Comparison of ENCODE assay signal across 19 cellular contexts in genomic region chr3:72441284-72441994, GRCh38. TPM values are rescaled to one million over a fixed set of nuclear protein-coding genes. Genes with fewer than 3 reads are reported as not detected.
DNase-seq lines count a peak whose midpoint lies in the region; ATAC-seq and TF ChIP-seq lines count a peak whose summit lies in the region.
"Had no signal": no experiment of that assay in that cellular context is flagged by ENCODE, and none has a peak within 500 bp of the region (broad histone marks: within the 10 kb centered on the region; RNA-seq: fewer than 3 reads in every experiment).

No MANE protein-coding gene starts in this region.

- H3K27ac ChIP-seq in prostate gland (no peak overlapping the region), upper lobe of right lung (no peak overlapping the region)
- H3K27ac ChIP-seq: A549, epithelial cell of prostate, SJSA1, tibial artery had no signal

- no peaks in the 10 kb centered on the region for H3K27me3 Mint-ChIP-seq in activated CD8-positive, alpha-beta T cell treated with anti-CD3 and anti-CD28 coated beads for 36 hours
- H3K27me3 Mint-ChIP-seq in activated CD8-positive, alpha-beta T cell treated with anti-CD3 and anti-CD28 coated beads, Interleukin-2, amount 10 ng/mL, durations not matched to agents 7 days and 5 days (ENCODE audit: low read depth), result no peaks in the 10 kb centered on the region
- H3K27me3 Mint-ChIP-seq: activated naive CD8-positive, alpha-beta T cell treated with anti-CD3 and anti-CD28 coated beads, Interleukin-2, amount 10 ng/mL, durations not matched to agents 7 days and 5 days; memory B cell had no signal

- peak overlapping the region; percentile 47 for H3K27ac Mint-ChIP-seq in activated CD8-positive, alpha-beta T cell treated with anti-CD3 and anti-CD28 coated beads for 36 hours
- H3K27ac Mint-ChIP-seq in activated CD8-positive, alpha-beta T cell treated with anti-CD3 and anti-CD28 coated beads, Interleukin-2, amount 10 ng/mL, durations not matched to agents 7 days and 5 days, result no peak overlapping the region
- H3K27ac Mint-ChIP-seq: activated naive CD8-positive, alpha-beta T cell treated with anti-CD3 and anti-CD28 coated beads, Interleukin-2, amount 10 ng/mL, durations not matched to agents 7 days and 5 days; memory B cell had no signal

- no peaks in the 10 kb centered on the region for H3K27me3 ChIP-seq in prostate gland (replicated peaks; ENCODE audit: insufficient read depth)
- no peaks in the 10 kb centered on the region for H3K27me3 ChIP-seq in upper lobe of right lung
- H3K27me3 ChIP-seq: SJSA1, tibial artery had no signal

- CTCF ChIA-PET in activated CD8-positive, alpha-beta T cell treated with anti-CD3 and anti-CD28 coated beads for 36 hours (lab: Charles Lee), result interaction anchor here (0.8 to 1.9 kb wide), 5 partner anchors 15 to 380 kb away, joined by 3 to 5 read pairs (median 3); no protein-coding TSS in a partner anchor
- CTCF ChIA-PET in activated CD8-positive, alpha-beta T cell treated with anti-CD3 and anti-CD28 coated beads, Interleukin-2, amount 10 ng/mL, durations not matched to agents 7 days and 5 days (lab: Charles Lee), result interaction anchor here (0.9 to 1.7 kb wide), 5 partner anchors 10 to 380 kb away, joined by 3 to 4 read pairs (median 3); no protein-coding TSS in a partner anchor

- no peak overlapping the region for H3K4me3 Mint-ChIP-seq in activated CD8-positive, alpha-beta T cell treated with anti-CD3 and anti-CD28 coated beads for 36 hours
- no peak overlapping the region for H3K4me3 Mint-ChIP-seq in activated CD8-positive, alpha-beta T cell treated with anti-CD3 and anti-CD28 coated beads, Interleukin-2, amount 10 ng/mL, durations not matched to agents 7 days and 5 days
- H3K4me3 Mint-ChIP-seq: immature natural killer cell, memory B cell had no signal

- H3K36me3 ChIP-seq in prostate gland, result no peaks in the 10 kb centered on the region
- H3K36me3 ChIP-seq in upper lobe of right lung, result no peaks in the 10 kb centered on the region

- TF ChIP-seq POLR2A in prostate gland (IDR thresholded peaks at IDR 0.05), result no peak

- no peak for TF ChIP-seq CTCF in activated CD8-positive, alpha-beta T cell treated with anti-CD3 and anti-CD28 coated beads for 36 hours (IDR thresholded peaks at IDR 0.05)
- no peak for TF ChIP-seq CTCF in prostate gland (IDR thresholded peaks at IDR 0.05)
- TF ChIP-seq CTCF in upper lobe of right lung (IDR thresholded peaks at IDR 0.05), result no peak

- H3K4me3 ChIP-seq in prostate gland, result no peak overlapping the region
- H3K4me3 ChIP-seq in upper lobe of right lung, result no peak overlapping the region
- H3K4me3 ChIP-seq: A549, SJSA1, tibial artery had no signal

- ATAC-seq in activated CD8-positive, alpha-beta T cell treated with anti-CD3 and anti-CD28 coated beads for 36 hours, result no peak
- ATAC-seq in activated CD8-positive, alpha-beta T cell treated with anti-CD3 and anti-CD28 coated beads, Interleukin-2, amount 10 ng/mL, durations not matched to agents 7 days and 5 days, result no peak
- no peak for ATAC-seq in HG02840 (IDR thresholded peaks at IDR 0.05; ENCODE audit: low FRiP score, unreplicated experiment)
- ATAC-seq in upper lobe of right lung, result no peak
- no peak for ATAC-seq in GM18858 (IDR thresholded peaks at IDR 0.05; ENCODE audit: unreplicated experiment)
- ATAC-seq: A549 had no signal

- POLR2A ChIA-PET in activated CD8-positive, alpha-beta T cell treated with anti-CD3 and anti-CD28 coated beads for 36 hours (lab: Charles Lee), result interaction anchor here (0.9 to 1.2 kb wide), 2 partner anchors 13 kb away, joined by 3 to 5 read pairs; no protein-coding TSS in a partner anchor
- POLR2A ChIA-PET in activated CD8-positive, alpha-beta T cell treated with anti-CD3 and anti-CD28 coated beads, Interleukin-2, amount 10 ng/mL, durations not matched to agents 7 days and 5 days (lab: Charles Lee), result interaction anchor here (1.0 kb wide), 1 partner anchor 404 kb away, joined by 3 read pairs; no protein-coding TSS in a partner anchor

- peaks cover 87% of the 10 kb centered on the region for H3K4me1 Mint-ChIP-seq in activated CD8-positive, alpha-beta T cell treated with anti-CD3 and anti-CD28 coated beads for 36 hours (ENCODE audit: low read depth)
- H3K4me1 Mint-ChIP-seq in activated CD8-positive, alpha-beta T cell treated with anti-CD3 and anti-CD28 coated beads, Interleukin-2, amount 10 ng/mL, durations not matched to agents 7 days and 5 days (ENCODE audit: low read depth), result peaks cover 81% of the 10 kb centered on the region

- peaks cover 78% of the 10 kb centered on the region for H3K36me3 Mint-ChIP-seq in activated CD8-positive, alpha-beta T cell treated with anti-CD3 and anti-CD28 coated beads for 36 hours (ENCODE audit: low read depth)
- peaks cover 62% of the 10 kb centered on the region for H3K36me3 Mint-ChIP-seq in activated CD8-positive, alpha-beta T cell treated with anti-CD3 and anti-CD28 coated beads, Interleukin-2, amount 10 ng/mL, durations not matched to agents 7 days and 5 days (ENCODE audit: low read depth)

- no peaks in the 10 kb centered on the region for H3K9me3 Mint-ChIP-seq in activated CD8-positive, alpha-beta T cell treated with anti-CD3 and anti-CD28 coated beads for 36 hours
- H3K9me3 Mint-ChIP-seq in activated CD8-positive, alpha-beta T cell treated with anti-CD3 and anti-CD28 coated beads, Interleukin-2, amount 10 ng/mL, durations not matched to agents 7 days and 5 days (ENCODE audit: insufficient read depth), result no peaks in the 10 kb centered on the region
- H3K9me3 Mint-ChIP-seq: immature natural killer cell had no signal

- 60% methylated on average over 5 of the region's 5 CpGs for WGBS in prostate gland

- intact Hi-C loops in activated CD8-positive, alpha-beta T cell treated with anti-CD3 and anti-CD28 coated beads for 36 hours (cut with micrococcal nuclease), result loop anchor here (5.0 kb wide), 1 partner anchor 64 kb away; no protein-coding TSS in a partner anchor
- intact Hi-C loops in prostate gland (cut with DNase I), result loop anchor here (10.0 kb wide), 5 partner anchors 97 to 487 kb away; no protein-coding TSS in a partner anchor
- intact Hi-C loops in upper lobe of right lung (cut with DNase I), result no loop called here

- H3K9me3 ChIP-seq in prostate gland (no peaks in the 10 kb centered on the region), upper lobe of right lung (no peaks in the 10 kb centered on the region)
- H3K9me3 ChIP-seq: A549, SJSA1, tibial artery had no signal

- H3K4me1 ChIP-seq in prostate gland (replicated peaks), result peaks cover 14% of the 10 kb centered on the region
- H3K4me1 ChIP-seq in upper lobe of right lung, result peaks cover 49% of the 10 kb centered on the region

- no peak for DNase-seq in activated CD8-positive, alpha-beta T cell treated with anti-CD3 and anti-CD28 coated beads for 36 hours
- DNase-seq in activated CD8-positive, alpha-beta T cell treated with anti-CD3 and anti-CD28 coated beads, Interleukin-2, amount 10 ng/mL, durations not matched to agents 7 days and 5 days, result no peak
- DNase-seq in OCI-M1 (lab: John Stamatoyannopoulos, UW) (peak; percentile 23), dermis blood vessel endothelial cell (peak; percentile 49), prostate gland (ENCODE audit: low spot score) (peak; percentile 19), upper lobe of right lung (no peak)
- DNase-seq: activated naive CD8-positive, alpha-beta T cell treated with anti-CD3 and anti-CD28 coated beads, Interleukin-2, amount 10 ng/mL, durations not matched to agents 7 days and 5 days; CD4-positive, alpha-beta memory T cell; immature natural killer cell; NCI-H1694; stimulated activated CD4-positive, alpha-beta T cell treated with anti-CD3 and anti-CD28 coated beads, Interleukin-4, amount 100 ng/mL, for 1 hour; stimulated activated CD8-positive, alpha-beta memory T cell treated with anti-CD3 and anti-CD28 coated beads, Interleukin-4, amount 100 ng/mL, for 48 hours; tibial artery had no signal

RNA-seq across cellular contexts. Expression of gene RYBP, which starts 5.0 kb away (rescaled TPM):
- total RNA-seq in activated CD8-positive, alpha-beta T cell treated with anti-CD3 and anti-CD28 coated beads for 36 hours, result 10 to 100 TPM; 19.1 to 19.4 TPM
- 1 to 10 TPM; 9.1 to 9.3 TPM for total RNA-seq in activated CD8-positive, alpha-beta T cell treated with anti-CD3 and anti-CD28 coated beads, Interleukin-2, amount 10 ng/mL, durations not matched to agents 7 days and 5 days
- total RNA-seq in dermis blood vessel endothelial cell, result 6.6 and 9.4 TPM in 2 replicates
- 10 to 100 TPM; 14.6 to 18.2 TPM for total RNA-seq in prostate gland
- 22.5 TPM for total RNA-seq in upper lobe of right lung

Comparison
In these comparisons a context has a peak if more than half of its experiments do, and no peak if none do; other contexts are left out.
1. DNase-seq: peak in OCI-M1 (single experiment), dermis blood vessel endothelial cell (single experiment) and prostate gland (single experiment); none in activated CD8-positive, alpha-beta T cell treated with anti-CD3 and anti-CD28 coated beads for 36 hours (single experiment), activated CD8-positive, alpha-beta T cell treated with anti-CD3 and anti-CD28 coated beads, Interleukin-2, amount 10 ng/mL, durations not matched to agents 7 days and 5 days (single experiment) and upper lobe of right lung (single experiment).